2 cellular contexts compared by ENCODE assay signal in genomic region chr17:7307686-7308624, GRCh38.
TF ChIP-seq lines count a peak whose summit lies in the region.

No MANE protein-coding gene starts in this region.

TF ChIP-seq in WTC11, 78 proteins besides CTCF, POLR2A, EP300 and RAD21 (continued from another document and continues in another):
- TF ChIP-seq ERG (CRISPR knock-in tag; IDR thresholded peaks at IDR 0.05) (no peak), NFATC4 (CRISPR knock-in tag; IDR thresholded peaks at IDR 0.05) (no peak), MXD4 (CRISPR knock-in tag; IDR thresholded peaks at IDR 0.05; ENCODE audit: borderline replicate concordance) (no peak), EMX1 (CRISPR knock-in tag; IDR thresholded peaks at IDR 0.05) (no peak; the same call in 1 of the 2 replicates), HMGA2 (CRISPR knock-in tag; IDR thresholded peaks at IDR 0.05) (no peak), GTF2I (CRISPR knock-in tag; conservative IDR thresholded peaks at IDR 0.05) (no peak), ZNF671 (CRISPR knock-in tag; IDR thresholded peaks at IDR 0.05) (no peak), IRF1 (CRISPR knock-in tag; IDR thresholded peaks at IDR 0.05) (no peak), USF1 (CRISPR knock-in tag; IDR thresholded peaks at IDR 0.05) (no peak; the same call in none of the 2 replicates), KAT7 (CRISPR knock-in tag; IDR thresholded peaks at IDR 0.05; ENCODE audit: borderline replicate concordance) (peak; percentile 96; the same call in 1 of the 2 replicates), ATF2 (CRISPR knock-in tag; IDR thresholded peaks at IDR 0.05; ENCODE audit: borderline replicate concordance, low read depth) (no peak), CREB1 (CRISPR knock-in tag; IDR thresholded peaks at IDR 0.05) (no peak), NR1H2 (CRISPR knock-in tag; IDR thresholded peaks at IDR 0.05) (no peak), TP53 (CRISPR knock-in tag; IDR thresholded peaks at IDR 0.05) (no peak), NR2C2 (CRISPR knock-in tag; IDR thresholded peaks at IDR 0.05) (no peak), ATF6 (CRISPR knock-in tag; IDR thresholded peaks at IDR 0.05) (no peak), ATF1 (CRISPR knock-in tag; IDR thresholded peaks at IDR 0.05) (no peak; the same call in 1 of the 2 replicates), MLX (CRISPR knock-in tag; IDR thresholded peaks at IDR 0.05) (peak; percentile 13; the same call in 1 of the 2 replicates), FOXJ3 (CRISPR knock-in tag; IDR thresholded peaks at IDR 0.05; ENCODE audit: borderline replicate concordance) (no peak), FOXP4 (CRISPR knock-in tag; IDR thresholded peaks at IDR 0.05) (peak; percentile 49; the same call in 1 of the 2 replicates)

TF ChIP-seq in HepG2, 621 proteins besides CTCF, POLR2A, EP300 and RAD21 (continued from another document and continues in another):
- 0 out of 2 replicates have a peak, but pooled peaks have one; percentile 73 for TF ChIP-seq CAMTA2 (CRISPR knock-in tag; IDR thresholded peaks at IDR 0.05; ENCODE audit: borderline replicate concordance)
- peak; percentile 52; the same call in 1 of the 2 replicates for TF ChIP-seq ZBTB2 (CRISPR knock-in tag; IDR thresholded peaks at IDR 0.05; ENCODE audit: low read depth)
- TF ChIP-seq SOX6 (IDR thresholded peaks at IDR 0.05) = no peak
- TF ChIP-seq SOX6 (CRISPR knock-in tag; IDR thresholded peaks at IDR 0.05) = no peak
- peak; percentile 50; the same call in 1 of the 2 replicates for TF ChIP-seq PAX8 (CRISPR knock-in tag; IDR thresholded peaks at IDR 0.05; ENCODE audit: borderline replicate concordance)
- no peak for TF ChIP-seq ZBTB43 (CRISPR knock-in tag; conservative IDR thresholded peaks at IDR 0.05)
- TF ChIP-seq TBX2 (CRISPR knock-in tag; IDR thresholded peaks at IDR 0.05; ENCODE audit: borderline replicate concordance) = no peak
- no peak for TF ChIP-seq ZFP36 (IDR thresholded peaks at IDR 0.05; ENCODE audit: borderline replicate concordance, low read depth, low read length, partially characterized antibody)
- no peak for TF ChIP-seq MBNL3 (CRISPR knock-in tag; conservative IDR thresholded peaks at IDR 0.05)
- 0 out of 2 replicates have a peak, but pooled peaks have one; percentile 32 for TF ChIP-seq ZNF580 (CRISPR knock-in tag; IDR thresholded peaks at IDR 0.05; ENCODE audit: borderline replicate concordance, low read depth)
- TF ChIP-seq ZNF780A (CRISPR knock-in tag; IDR thresholded peaks at IDR 0.05) = no peak
- no peak for TF ChIP-seq PREB (CRISPR knock-in tag; IDR thresholded peaks at IDR 0.05)
- no peak for TF ChIP-seq BCL6 (CRISPR knock-in tag; IDR thresholded peaks at IDR 0.05)
- TF ChIP-seq HOMEZ (CRISPR knock-in tag; IDR thresholded peaks at IDR 0.05; ENCODE audit: low read depth) = no peak
- no peak for TF ChIP-seq NFYC (CRISPR knock-in tag; IDR thresholded peaks at IDR 0.05)
- no peak for TF ChIP-seq SETDB1 (CRISPR knock-in tag; IDR thresholded peaks at IDR 0.05; ENCODE audit: borderline replicate concordance)
- no peak for TF ChIP-seq NPAS2 (CRISPR knock-in tag; IDR thresholded peaks at IDR 0.05; ENCODE audit: borderline replicate concordance)
- TF ChIP-seq TOE1 (CRISPR knock-in tag; IDR thresholded peaks at IDR 0.05) = no peak
- TF ChIP-seq ETS1 (CRISPR knock-in tag; IDR thresholded peaks at IDR 0.05) = no peak
- no peak for TF ChIP-seq JUNB (CRISPR knock-in tag; IDR thresholded peaks at IDR 0.05; ENCODE audit: borderline replicate concordance)
- TF ChIP-seq STAT6 (CRISPR knock-in tag; IDR thresholded peaks at IDR 0.05; ENCODE audit: borderline replicate concordance) = no peak
- TF ChIP-seq ZNF607 (CRISPR knock-in tag; IDR thresholded peaks at IDR 0.05; ENCODE audit: borderline replicate concordance) = no peak
- 0 out of 2 replicates have a peak, but pooled peaks have one; percentile 40 for TF ChIP-seq ZNF343 (CRISPR knock-in tag; IDR thresholded peaks at IDR 0.05)
- TF ChIP-seq HNF4A (CRISPR knock-in tag; IDR thresholded peaks at IDR 0.05) = no peak
- TF ChIP-seq RERE (CRISPR knock-in tag; IDR thresholded peaks at IDR 0.05; ENCODE audit: low read depth) = no peak
- no peak for TF ChIP-seq BHLHE40 (IDR thresholded peaks at IDR 0.05; ENCODE audit: low read length)
- 0 out of 2 replicates have a peak, but pooled peaks have one; percentile 20 for TF ChIP-seq AHR (CRISPR knock-in tag; IDR thresholded peaks at IDR 0.05)
- no peak for TF ChIP-seq SATB2 (CRISPR knock-in tag; IDR thresholded peaks at IDR 0.05)
- no peak for TF ChIP-seq MIER3 (CRISPR knock-in tag; IDR thresholded peaks at IDR 0.05; ENCODE audit: borderline replicate concordance)
- TF ChIP-seq ZNF230 (CRISPR knock-in tag; IDR thresholded peaks at IDR 0.05) = no peak
- TF ChIP-seq NCOA1 (CRISPR knock-in tag; IDR thresholded peaks at IDR 0.05) = no peak
- TF ChIP-seq ZNF263 (CRISPR knock-in tag; IDR thresholded peaks at IDR 0.05) = no peak
- 0 out of 2 replicates have a peak, but pooled peaks have one; percentile 5 for TF ChIP-seq ZNF570 (CRISPR knock-in tag; IDR thresholded peaks at IDR 0.05; ENCODE audit: borderline replicate concordance)
- TF ChIP-seq MAFG (CRISPR knock-in tag; IDR thresholded peaks at IDR 0.05) = no peak
- TF ChIP-seq TCF7 (IDR thresholded peaks at IDR 0.05; ENCODE audit: low read depth) = no peak
- no peak for TF ChIP-seq ZNF260 (CRISPR knock-in tag; IDR thresholded peaks at IDR 0.05; ENCODE audit: borderline replicate concordance, low read depth)
- TF ChIP-seq ZFP41 (CRISPR knock-in tag; IDR thresholded peaks at IDR 0.05; ENCODE audit: borderline replicate concordance) = no peak
- TF ChIP-seq ZNF264 (CRISPR knock-in tag; IDR thresholded peaks at IDR 0.05) = no peak
- TF ChIP-seq REPIN1 (CRISPR knock-in tag; IDR thresholded peaks at IDR 0.05; ENCODE audit: borderline replicate concordance, low read depth) = no peak
- no peak for TF ChIP-seq ZFP37 (CRISPR knock-in tag; IDR thresholded peaks at IDR 0.05; ENCODE audit: borderline replicate concordance)
- no peak for TF ChIP-seq ZNF510 (CRISPR knock-in tag; IDR thresholded peaks at IDR 0.05; ENCODE audit: low read depth)
- no peak for TF ChIP-seq ZNF256 (CRISPR knock-in tag; conservative IDR thresholded peaks at IDR 0.05)
- TF ChIP-seq SRSF9 (IDR thresholded peaks at IDR 0.05; ENCODE audit: borderline replicate concordance, insufficient read depth, low read depth, low read length, poor library complexity, severe bottlenecking) = no peak
- 0 out of 2 replicates have a peak, but pooled peaks have one; percentile 56 for TF ChIP-seq PHF8 (CRISPR knock-in tag; IDR thresholded peaks at IDR 0.05)
- TF ChIP-seq KDM6A (CRISPR knock-in tag; IDR thresholded peaks at IDR 0.05; ENCODE audit: low read depth) = no peak
